ENCODE assay signal across 8 cellular contexts in genomic region chr1:243256590-243256989, GRCh38. TPM values are rescaled to one million over a fixed set of nuclear protein-coding genes. Genes with fewer than 3 reads are reported as not detected.
DNase-seq lines count a peak whose midpoint lies in the region; ATAC-seq and TF ChIP-seq lines count a peak whose summit lies in the region.

No MANE protein-coding gene starts in this region.

- peaks cover 3% of the 10 kb centered on the region for H3K36me3 ChIP-seq in WERI-Rb-1

- 38% methylated on average over 2 of the region's 2 CpGs for WGBS in right cardiac atrium

- H3K9me3 ChIP-seq in WERI-Rb-1 (ENCODE audit: severe bottlenecking) (no peaks in the 10 kb centered on the region), right cardiac atrium (ENCODE audit: control insufficient read depth, low read length) (no peaks in the 10 kb centered on the region)

- peak overlapping the region; percentile 99 for H3K4me3 Mint-ChIP-seq in stimulated activated effector memory CD8-positive, alpha-beta T cell treated with anti-CD3 and anti-CD28 coated beads, Interleukin-12 subunit alpha, Interleukin-12 subunit beta, amount 100 ng/mL, for 72 hours

- TF ChIP-seq CTCF in WERI-Rb-1 (IDR thresholded peaks at IDR 0.05; ENCODE audit: low read depth, low read length), result no peak

- H3K27me3 ChIP-seq in WERI-Rb-1 (ENCODE audit: insufficient read depth, low read depth, severe bottlenecking), result no peaks in the 10 kb centered on the region
- H3K27me3 ChIP-seq in right cardiac atrium (ENCODE audit: control insufficient read depth, insufficient read depth), result no peaks in the 10 kb centered on the region

- intact Hi-C loops in right cardiac atrium (cut with DNase I), result no loop called here

- peak overlapping the region; percentile 99 for H3K27ac Mint-ChIP-seq in stimulated activated effector memory CD8-positive, alpha-beta T cell treated with anti-CD3 and anti-CD28 coated beads, Interleukin-12 subunit alpha, Interleukin-12 subunit beta, amount 100 ng/mL, for 72 hours

- no peaks in the 10 kb centered on the region for H3K9me3 Mint-ChIP-seq in stimulated activated effector memory CD8-positive, alpha-beta T cell treated with anti-CD3 and anti-CD28 coated beads, Interleukin-12 subunit alpha, Interleukin-12 subunit beta, amount 100 ng/mL, for 72 hours

- peaks cover 22% of the 10 kb centered on the region for H3K36me3 Mint-ChIP-seq in stimulated activated effector memory CD8-positive, alpha-beta T cell treated with anti-CD3 and anti-CD28 coated beads, Interleukin-12 subunit alpha, Interleukin-12 subunit beta, amount 100 ng/mL, for 72 hours

- H3K4me3 ChIP-seq in WERI-Rb-1 (ENCODE audit: low read depth, low read length), result peak overlapping the region; percentile 90
- H3K4me3 ChIP-seq in right cardiac atrium (ENCODE audit: low read length), result peak overlapping the region; percentile 79

- no peak for ATAC-seq in right cardiac atrium
- ATAC-seq in stimulated activated effector memory CD8-positive, alpha-beta T cell treated with anti-CD3 and anti-CD28 coated beads, Interleukin-12 subunit alpha, Interleukin-12 subunit beta, amount 100 ng/mL, for 72 hours, result no peak

- DNase-seq in DMS 273 (lab: John Stamatoyannopoulos, UW; ENCODE audit: unreplicated experiment) (peak; percentile 32), DMS 273 treated with DMSO at 0.1 percent for 48 hours (lab: John Stamatoyannopoulos, UW) (no peak), WERI-Rb-1 (no peak), right cardiac atrium (no peak), DMS79 treated with DMSO at 0.1 percent for 48 hours (lab: John Stamatoyannopoulos, UW) (no peak), SK-N-DZ (ENCODE audit: low spot score) (no peak), NCI-H1436 (lab: John Stamatoyannopoulos, UW) (no peak)
- no peak for DNase-seq in stimulated activated effector memory CD8-positive, alpha-beta T cell treated with anti-CD3 and anti-CD28 coated beads, Interleukin-12 subunit alpha, Interleukin-12 subunit beta, amount 100 ng/mL, for 72 hours (ENCODE audit: low spot score in 2 of 2)

- peaks cover 21% of the 10 kb centered on the region for H3K4me1 Mint-ChIP-seq in stimulated activated effector memory CD8-positive, alpha-beta T cell treated with anti-CD3 and anti-CD28 coated beads, Interleukin-12 subunit alpha, Interleukin-12 subunit beta, amount 100 ng/mL, for 72 hours

- H3K27ac ChIP-seq in WERI-Rb-1, result peak overlapping the region; percentile 97
- no peak overlapping the region for H3K27ac ChIP-seq in right cardiac atrium (ENCODE audit: low read length)

- H3K4me1 ChIP-seq in right cardiac atrium (ENCODE audit: control insufficient read depth, insufficient read depth, low read length), result no peaks in the 10 kb centered on the region

RNA-seq across cellular contexts. Expression of gene SDCCAG8, which starts 0.7 kb away (rescaled TPM):
- total RNA-seq in right cardiac atrium, result 10 to 100 TPM; 22.7 to 31.7 (median 27.5) TPM
- 16.9 TPM for polyA plus RNA-seq in right cardiac atrium
- 27.0 and 28.1 TPM in 2 replicates for polyA plus RNA-seq in SK-N-DZ (2014; cell fraction: cytosol; rRNA removed)
- polyA plus RNA-seq in SK-N-DZ (2014; cell fraction: nucleus; rRNA removed), result 19.6 and 21.6 TPM in 2 replicates

RNA-seq across cellular contexts. Expression of gene CEP170, which starts 1.5 kb away (rescaled TPM):
- total RNA-seq in right cardiac atrium, result 10 to 100 TPM; 37.9 to 44.3 (median 41.3) TPM
- polyA plus RNA-seq in right cardiac atrium, result 14.9 TPM
- polyA plus RNA-seq in SK-N-DZ (2014; cell fraction: cytosol; rRNA removed), result 95.5 and 117 TPM in 2 replicates
- 91.0 and 130 TPM in 2 replicates for polyA plus RNA-seq in SK-N-DZ (2014; cell fraction: nucleus; rRNA removed)
